ENCODE assay signal across 12 cellular contexts in the genomic region with DNA sequence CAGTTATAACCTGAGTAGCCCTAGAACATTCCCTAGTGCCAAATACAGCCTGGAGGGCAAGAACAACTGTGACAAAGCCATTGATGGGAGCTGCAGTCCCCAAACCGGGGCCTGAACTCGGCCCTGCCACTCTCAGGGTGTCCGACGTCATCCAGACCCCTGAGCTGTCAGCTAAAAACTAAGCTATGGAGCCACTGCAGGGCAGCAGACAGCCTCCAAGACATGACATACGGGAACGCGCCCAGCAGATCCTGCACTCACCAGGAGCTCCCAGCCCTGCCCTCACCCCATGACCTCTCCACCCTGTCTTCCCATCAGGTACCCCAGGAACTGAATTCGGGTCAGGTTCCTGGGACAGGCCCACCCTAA. TPM values are rescaled to one million over a fixed set of nuclear protein-coding genes. Genes with fewer than 3 reads are reported as not detected.
A peak's percentile ranks its signal among the peaks of the same experiment; 100 is the strongest.
DNase-seq lines count a peak whose midpoint lies in the region; ATAC-seq and TF ChIP-seq lines count a peak whose summit lies in the region.
"Had no signal": no experiment of that assay in that cellular context is flagged by ENCODE, and none has a peak within 500 bp of the region (broad histone marks: within the 10 kb centered on the region; RNA-seq: fewer than 3 reads in every experiment).

No MANE protein-coding gene starts in this region.

- no peaks in the 10 kb centered on the region for H3K9me3 ChIP-seq in prostate gland

- 92% methylated on average over 8 of the region's 8 CpGs for WGBS in prostate gland

- TF ChIP-seq POLR2A in prostate gland (IDR thresholded peaks at IDR 0.05) = no peak

- H3K4me1 ChIP-seq in prostate gland (replicated peaks) = peaks cover 28% of the 10 kb centered on the region

- H3K9me3 Mint-ChIP-seq in T-helper 2 cell treated with Interferon-gamma antibody and Interleukin-4, amounts not matched to agents 5 μg/mL and 100 μg/mL, for 36 hours = no peaks in the 10 kb centered on the region
- H3K9me3 Mint-ChIP-seq in activated T-helper 2 cell treated with anti-CD3 and anti-CD28 coated beads, Interferon-gamma antibody, Interleukin-2, Interleukin-4, amounts not matched to agents 10 μg/mL and 5 μg/mL and 100 μg/mL, durations not matched to agents 14 hours and 24 hours and 36 hours = no peaks in the 10 kb centered on the region
- H3K9me3 Mint-ChIP-seq: HFFc6, mesothelial cell of epicardium had no signal

- H3K27me3 Mint-ChIP-seq in T-helper 2 cell treated with Interferon-gamma antibody and Interleukin-4, amounts not matched to agents 5 μg/mL and 100 μg/mL, for 36 hours (ENCODE audit: low read depth) = no peaks in the 10 kb centered on the region
- H3K27me3 Mint-ChIP-seq in activated T-helper 2 cell treated with anti-CD3 and anti-CD28 coated beads, Interferon-gamma antibody, Interleukin-2, Interleukin-4, amounts not matched to agents 10 μg/mL and 5 μg/mL and 100 μg/mL, durations not matched to agents 14 hours and 24 hours and 36 hours (ENCODE audit: low read depth) = no peaks in the 10 kb centered on the region

- TF ChIP-seq CTCF in prostate gland (IDR thresholded peaks at IDR 0.05) = no peak

- ATAC-seq in HG02981 (IDR thresholded peaks at IDR 0.05; ENCODE audit: unreplicated experiment) (peak; percentile 5), Right ventricle myocardium superior (ENCODE audit: poor library complexity) (no peak)

- no peaks in the 10 kb centered on the region for H3K27me3 ChIP-seq in prostate gland (replicated peaks; ENCODE audit: insufficient read depth)

- H3K4me1 Mint-ChIP-seq in T-helper 2 cell treated with Interferon-gamma antibody and Interleukin-4, amounts not matched to agents 5 μg/mL and 100 μg/mL, for 36 hours (ENCODE audit: low read depth) = peaks cover 68% of the 10 kb centered on the region
- peaks cover 67% of the 10 kb centered on the region for H3K4me1 Mint-ChIP-seq in activated T-helper 2 cell treated with anti-CD3 and anti-CD28 coated beads, Interferon-gamma antibody, Interleukin-2, Interleukin-4, amounts not matched to agents 10 μg/mL and 5 μg/mL and 100 μg/mL, durations not matched to agents 14 hours and 24 hours and 36 hours (ENCODE audit: low read depth)

- peak overlapping the region; percentile 81 for H3K4me3 Mint-ChIP-seq in T-helper 2 cell treated with Interferon-gamma antibody and Interleukin-4, amounts not matched to agents 5 μg/mL and 100 μg/mL, for 36 hours
- peak overlapping the region; percentile 80 for H3K4me3 Mint-ChIP-seq in activated T-helper 2 cell treated with anti-CD3 and anti-CD28 coated beads, Interferon-gamma antibody, Interleukin-2, Interleukin-4, amounts not matched to agents 10 μg/mL and 5 μg/mL and 100 μg/mL, durations not matched to agents 14 hours and 24 hours and 36 hours (ENCODE audit: low read depth)
- H3K4me3 Mint-ChIP-seq: HFFc6, mesothelial cell of epicardium had no signal

- peak overlapping the region; percentile 92 for H3K27ac Mint-ChIP-seq in T-helper 2 cell treated with Interferon-gamma antibody and Interleukin-4, amounts not matched to agents 5 μg/mL and 100 μg/mL, for 36 hours
- H3K27ac Mint-ChIP-seq in activated T-helper 2 cell treated with anti-CD3 and anti-CD28 coated beads, Interferon-gamma antibody, Interleukin-2, Interleukin-4, amounts not matched to agents 10 μg/mL and 5 μg/mL and 100 μg/mL, durations not matched to agents 14 hours and 24 hours and 36 hours = peak overlapping the region; percentile 97
- H3K27ac Mint-ChIP-seq: HFFc6 had no signal

- H3K36me3 Mint-ChIP-seq in T-helper 2 cell treated with Interferon-gamma antibody and Interleukin-4, amounts not matched to agents 5 μg/mL and 100 μg/mL, for 36 hours (ENCODE audit: low read depth) = peaks cover 53% of the 10 kb centered on the region
- H3K36me3 Mint-ChIP-seq in activated T-helper 2 cell treated with anti-CD3 and anti-CD28 coated beads, Interferon-gamma antibody, Interleukin-2, Interleukin-4, amounts not matched to agents 10 μg/mL and 5 μg/mL and 100 μg/mL, durations not matched to agents 14 hours and 24 hours and 36 hours (ENCODE audit: low read depth) = peaks cover 78% of the 10 kb centered on the region
- H3K36me3 Mint-ChIP-seq: mesothelial cell of epicardium had no signal

- H3K4me3 ChIP-seq in prostate gland = no peak overlapping the region

- intact Hi-C loops in activated T-helper 2 cell treated with anti-CD3 and anti-CD28 coated beads, Interferon-gamma antibody, Interleukin-2, Interleukin-4, amounts not matched to agents 10 μg/mL and 5 μg/mL and 100 μg/mL, durations not matched to agents 14 hours and 24 hours and 36 hours (cut with micrococcal nuclease) = loop anchor here (2.0 to 10.0 kb wide), 2 partner anchors 53 to 637 kb away; no protein-coding TSS in a partner anchor
- intact Hi-C loops in prostate gland (cut with DNase I) (no loop called here), Right ventricle myocardium superior (cut with DNase I) (no loop called here)

- peak overlapping the region; percentile 68 to 80 for H3K27ac ChIP-seq in prostate gland

- no peak for DNase-seq in T-helper 2 cell treated with Interferon-gamma antibody and Interleukin-4, amounts not matched to agents 5 μg/mL and 100 μg/mL, for 36 hours (ENCODE audit: low spot score)
- DNase-seq in T-helper 2 cell (no peak), prostate gland (ENCODE audit: low spot score) (no peak), nucleus accumbens (lab: John Stamatoyannopoulos, UW) (no peak), Right ventricle myocardium superior (no peak)
- no peak for DNase-seq in activated T-helper 2 cell treated with anti-CD3 and anti-CD28 coated beads, Interferon-gamma antibody, Interleukin-2, Interleukin-4, amounts not matched to agents 10 μg/mL and 5 μg/mL and 100 μg/mL, durations not matched to agents 14 hours and 24 hours and 36 hours (ENCODE audit: low spot score)
- DNase-seq in NK-92 treated with Interleukin-12 subunit alpha and Interleukin-12 subunit beta, amount 100 ng/mL, for 24 hours (lab: John Stamatoyannopoulos, UW) = no peak
- DNase-seq: 8988T, DMS 273 treated with DMSO at 0.1 percent for 48 hours, HFFc6 had no signal

- peaks cover 0 to 5% of the 10 kb centered on the region in 2 donors for H3K36me3 ChIP-seq in prostate gland

RNA-seq across cellular contexts. Expression of a gene that starts 28.4 kb away (rescaled TPM):
- 13.5 and 17.3 TPM in 2 replicates for total RNA-seq in activated T-helper 2 cell treated with anti-CD3 and anti-CD28 coated beads, Interferon-gamma antibody, Interleukin-2, Interleukin-4, amounts not matched to agents 10 μg/mL and 5 μg/mL and 100 μg/mL, durations not matched to agents 14 hours and 24 hours and 36 hours
- 10 to 100 TPM in 1 of 2 donors, 1 to 10 TPM in 1; 5.6 to 15.3 TPM for total RNA-seq in prostate gland
- total RNA-seq in Right ventricle myocardium superior = 2.9 TPM

RNA-seq across cellular contexts. Expression of a gene that starts 36.9 kb away (rescaled TPM):
- total RNA-seq in activated T-helper 2 cell treated with anti-CD3 and anti-CD28 coated beads, Interferon-gamma antibody, Interleukin-2, Interleukin-4, amounts not matched to agents 10 μg/mL and 5 μg/mL and 100 μg/mL, durations not matched to agents 14 hours and 24 hours and 36 hours = 186 and 189 TPM in 2 replicates
- total RNA-seq in prostate gland (10 to 100 TPM; 55.4 to 71.7 TPM), Right ventricle myocardium superior (36.0 TPM)
